26 cellular contexts compared by ENCODE assay signal in the genomic region with DNA sequence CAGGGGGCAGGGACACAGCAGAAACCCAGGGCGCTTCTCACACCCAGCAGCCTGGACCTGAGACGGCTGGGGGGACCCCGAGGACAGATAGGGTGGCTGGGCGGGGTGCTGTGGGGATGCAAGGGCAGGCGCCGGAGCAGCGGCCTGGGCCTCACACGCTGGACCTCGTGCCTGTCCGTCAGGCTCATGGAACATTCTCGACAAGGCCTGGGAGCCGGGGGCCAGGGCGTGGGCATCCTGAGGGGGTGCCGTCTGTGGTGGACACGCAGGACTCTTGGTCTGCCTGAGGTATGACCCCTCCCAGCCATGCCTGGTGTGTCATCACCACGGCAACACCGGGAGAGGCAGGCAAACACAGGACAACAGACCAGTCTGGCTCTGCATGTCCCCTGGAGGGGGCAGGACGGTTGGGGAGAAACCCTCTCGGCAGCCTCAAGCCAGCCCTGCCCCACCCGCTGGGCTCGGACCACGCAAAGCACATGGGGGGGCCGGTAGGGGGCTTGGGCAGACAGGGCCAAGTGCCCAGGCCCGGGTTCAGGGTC. TPM values are rescaled to one million over a fixed set of nuclear protein-coding genes. Genes with fewer than 3 reads are reported as not detected.
DNase-seq lines count a peak whose midpoint lies in the region; ATAC-seq, FAIRE-seq and TF ChIP-seq lines count a peak whose summit lies in the region.
"Had no signal": no experiment of that assay in that cellular context is flagged by ENCODE, and none has a peak within 500 bp of the region (broad histone marks: within the 10 kb centered on the region; RNA-seq: fewer than 3 reads in every experiment).

No MANE protein-coding gene starts in this region.

- FAIRE-seq in A549 (lab: Jason Lieb, UNC) (no peak), K562 (lab: Jason Lieb, UNC) (peak; percentile 19), pancreas (lab: Jason Lieb, UNC) (no peak)
- FAIRE-seq: HTR-8/SVneo, kidney had no signal

- no peaks in the 10 kb centered on the region for H3K4me1 ChIP-seq in A549
- H3K4me1 ChIP-seq in K562 (replicated peaks in 1 of 2; ENCODE audit: control insufficient read depth in 2 of 2, insufficient read depth in 2 of 2, low read length in 2 of 2), result no peaks in the 10 kb centered on the region
- no peaks in the 10 kb centered on the region for H3K4me1 ChIP-seq in right cardiac atrium (ENCODE audit: control insufficient read depth, insufficient read depth, low read length)
- no peaks in the 10 kb centered on the region for H3K4me1 ChIP-seq in pancreas
- H3K4me1 ChIP-seq: BLaER1, prostate gland, stomach, tibial artery had no signal

- H3K4me2 ChIP-seq in A549 (no peak overlapping the region), K562 (ENCODE audit: insufficient read depth, low read length) (no peak overlapping the region)
- H3K4me2 ChIP-seq: BLaER1, KMS-11 had no signal

- no TSS peak for BruUV-seq in K562 (replicated peaks; lab: Mats Ljungman, UMichigan)

- no peak overlapping the region for H2AFZ ChIP-seq in K562 (ENCODE audit: low read depth, low read length)

- CTCF ChIA-PET in A549 (lab: Yijun Ruan, JAX) (interaction anchor here (1.1 to 28.2 kb wide), 11 partner anchors 12 to 316 kb away, joined by 3 to 554 read pairs (median 5); no protein-coding TSS in a partner anchor), K562 (lab: Yijun Ruan, JAX; ENCODE audit: low intra/inter-chr PET ratio) (interaction anchor here (1.0 to 2.2 kb wide), 3 partner anchors 29 to 33 kb away, joined by 3 to 9 read pairs (median 7); a partner anchor contains a TSS)

- H3K27me3 ChIP-seq in K562 (ENCODE audit: control insufficient read depth in 2 of 2, insufficient read depth in 2 of 2, low read length in 2 of 2) (no peaks in the 10 kb centered on the region), right cardiac atrium (ENCODE audit: control insufficient read depth, insufficient read depth) (no peaks in the 10 kb centered on the region), pancreas (no peaks in the 10 kb centered on the region)
- H3K27me3 ChIP-seq: BLaER1, stomach, tibial artery had no signal

- no peaks in the 10 kb centered on the region for H4K20me1 ChIP-seq in K562 (replicated peaks; ENCODE audit: control insufficient read depth, insufficient read depth, low read length)
- H4K20me1 ChIP-seq: BLaER1 had no signal

- no peak for DNase-seq in A549 (ENCODE audit: low read depth in 1 of 2, low spot score in 1 of 2)
- no peak for DNase-seq in K562 (ENCODE audit: extremely low read depth in 1 of 4, low spot score in 3 of 4)
- DNase-seq in right cardiac atrium, result peak; percentile 12 to 47 (median 22)
- DNase-seq in pancreas, result peak in 2 of 6 donors; percentile 32 to 38
- DNase-seq in NCI-H82 (lab: John Stamatoyannopoulos, UW), result no peak
- DNase-seq in NCI-H2171 (lab: John Stamatoyannopoulos, UW), result no peak
- no peak for DNase-seq in HUDEP-2 (lab: John Stamatoyannopoulos, UW; ENCODE audit: unreplicated experiment in 76 of 76)
- DNase-seq: ACHN; activated CD4-positive, alpha-beta T cell treated with anti-CD3 and anti-CD28 coated beads, Interleukin-2, amount 10 ng/mL, durations not matched to agents 7 days and 5 days; activated naive CD4-positive, alpha-beta T cell treated with Interleukin-2 at 50 U/mL for 16 hours; activated T-cell treated with anti-CD3 and anti-CD28 coated beads, Interleukin-2, amount 50 U/mL, for 4 hours; DMS153; kidney; NCI-H1436; NCI-H774; stimulated activated CD4-positive, alpha-beta T cell treated with anti-CD3 and anti-CD28 coated beads, Interleukin-1b, Interleukin-23, amount 100 ng/mL, for 48 hours; stomach had no signal

- TF ChIP-seq RAD21 in A549 (conservative IDR thresholded peaks at IDR 0.05 in 1 of 2, IDR thresholded peaks at IDR 0.05 in 1 of 2) (no peak), K562 (CRISPR knock-in tag; conservative IDR thresholded peaks at IDR 0.05 in 1 of 2, IDR thresholded peaks at IDR 0.05 in 1 of 2) (no peak)

- POLR2A ChIA-PET in A549 (lab: Yijun Ruan, JAX) (no interaction called here), K562 (lab: Yijun Ruan, JAX) (interaction anchor here (0.6 kb wide), 3 partner anchors 260 to 1435 kb away, joined by 3 to 4 read pairs (median 3); no protein-coding TSS in a partner anchor)

- in situ Hi-C loops in K562 (cut with MboI), result no loop called here

- H3K4me3 ChIP-seq in A549, result no peak overlapping the region
- no peak overlapping the region for H3K4me3 ChIP-seq in K562
- H3K4me3 ChIP-seq in right cardiac atrium (ENCODE audit: low read length), result no peak overlapping the region
- H3K4me3 ChIP-seq in pancreas, result no peak overlapping the region
- H3K4me3 ChIP-seq: BLaER1, prostate gland, skin epidermis, stomach, tibial artery had no signal

- no peaks in the 10 kb centered on the region for H3K79me2 ChIP-seq in K562 (ENCODE audit: control insufficient read depth, insufficient read depth, low read length)

- intact Hi-C loops in K562 (cut with micrococcal nuclease) (no loop called here), right cardiac atrium (cut with DNase I) (no loop called here), pancreas (cut with DNase I) (no loop called here)

- H3K9ac ChIP-seq in K562 (ENCODE audit: insufficient read depth in 1 of 2, low read depth in 2 of 2, low read length in 2 of 2), result no peak overlapping the region
- H3K9ac ChIP-seq: BLaER1, KMS-11 had no signal

- H3K9me1 ChIP-seq in K562 (ENCODE audit: control insufficient read depth, insufficient read depth, low read length), result no peaks in the 10 kb centered on the region

- no peak overlapping the region for H3K27ac ChIP-seq in A549
- H3K27ac ChIP-seq in K562 (ENCODE audit: extremely low read depth, low read depth, low read length), result no peak overlapping the region
- H3K27ac ChIP-seq in right cardiac atrium (ENCODE audit: low read length), result no peak overlapping the region
- H3K27ac ChIP-seq in pancreas, result no peak overlapping the region
- H3K27ac ChIP-seq: BLaER1, KMS-11, prostate gland, skin epidermis, stomach, tibial artery had no signal

- TF ChIP-seq POLR2A in A549 (IDR thresholded peaks at IDR 0.05; ENCODE audit: low read length) (no peak), K562 (conservative IDR thresholded peaks at IDR 0.05) (no peak)

- ATAC-seq in A549, result peak; percentile 72 to 74; a peak in 5 of 6 replicates
- ATAC-seq in K562, result peak; percentile 71
- peak; percentile 61 to 82 for ATAC-seq in right cardiac atrium
- ATAC-seq in pancreas, result peak in 3 of 4 donors; percentile 33 to 59 (median 45)
- no peak for ATAC-seq in GM21515 (IDR thresholded peaks at IDR 0.05; ENCODE audit: unreplicated experiment)
- ATAC-seq: activated T-cell treated with anti-CD3 and anti-CD28 coated beads, Interleukin-2, amount 50 U/mL, for 4 hours had no signal

- TF ChIP-seq CTCF in A549 (IDR thresholded peaks at IDR 0.05) (no peak), K562 (IDR thresholded peaks at IDR 0.05 in 2 of 3, conservative IDR thresholded peaks at IDR 0.05 in 1 of 3; ENCODE audit: insufficient read depth in 2 of 3, low read depth in 1 of 3, low read length in 3 of 3) (no peak), pancreas (IDR thresholded peaks at IDR 0.05) (no peak)

- H3K36me3 ChIP-seq in K562 (ENCODE audit: control insufficient read depth, insufficient read depth, low read length) (no peaks in the 10 kb centered on the region), pancreas (no peaks in the 10 kb centered on the region)
- H3K36me3 ChIP-seq: BLaER1, prostate gland, stomach, tibial artery had no signal

- TF ChIP-seq EP300 in A549 (IDR thresholded peaks at IDR 0.05) (no peak), K562 (IDR thresholded peaks at IDR 0.05; ENCODE audit: low read length) (no peak)

- WGBS in A549 (ENCODE audit: missing lambda C conversion rate), result no CpG with 5 or more reads among the region's 24 CpGs
- no CpG with 5 or more reads among the region's 24 CpGs for WGBS in K562 (ENCODE audit: insufficient coverage, low coverage, missing lambda C conversion rate)
- 60% methylated on average over 4 of the region's 24 CpGs for WGBS in right cardiac atrium
- WGBS in pancreas, 2 donors, result 88% methylated on average over 4 of the region's 24 CpGs; no CpG with 5 or more reads in 1 of the 2 donors

- no peaks in the 10 kb centered on the region for H3K9me3 ChIP-seq in A549
- no peaks in the 10 kb centered on the region for H3K9me3 ChIP-seq in K562 (replicated peaks; ENCODE audit: control insufficient read depth, insufficient read depth, low read depth, low read length)
- H3K9me3 ChIP-seq in right cardiac atrium (ENCODE audit: control insufficient read depth, low read length), result no peaks in the 10 kb centered on the region
- no peaks in the 10 kb centered on the region for H3K9me3 ChIP-seq in pancreas
- H3K9me3 ChIP-seq: BLaER1, prostate gland, stomach, tibial artery had no signal

RNA-seq across cellular contexts. Expression of a gene that starts 21.4 kb away (rescaled TPM):
- 60.0 and 77.7 TPM in 2 replicates for polyA plus RNA-seq in A549 (2011; rRNA removed)
- polyA plus RNA-seq in A549 (2012; cell fraction: cytosol; rRNA removed), result 301 and 333 TPM in 2 replicates
- polyA plus RNA-seq in A549 (2012; cell fraction: nucleus; rRNA removed), result 233 and 242 TPM in 2 replicates
- 151 to 160 TPM (median 160 TPM) in 3 replicates for polyA plus RNA-seq in A549 (2017; fragmentation: RNase III; extraction: RNeasy Plus Mini Kit Qiagen cat#74134 plus additional on column Dnase treatment)
- 64.6 and 69.0 TPM in 2 replicates for polyA minus RNA-seq in A549 (2011; rRNA and poly(A)+ RNA removed)
- 26.8 and 80.9 TPM in 2 replicates for total RNA-seq in K562 (2011; cell fraction: chromatin; rRNA removed; ENCODE audit: low replicate concordance)
- 67.7 and 84.7 TPM in 2 replicates for total RNA-seq in K562 (2011; cell fraction: nucleolus; rRNA removed)
- 43.5 and 46.6 TPM in 2 replicates for total RNA-seq in K562 (2011; cell fraction: nucleoplasm; rRNA removed)
- total RNA-seq in K562 (2014; rRNA removed), result 109 and 128 TPM in 2 replicates
- total RNA-seq in K562 (2014; rRNA removed; fragmentation: Illumina TruSeq; extraction: Trizol), result 17.5 and 22.7 TPM in 2 replicates
- total RNA-seq in K562 (2015; rRNA removed; fragmentation: Illumina TruSeq; extraction: Trizol), result 46.2 and 53.3 TPM in 2 replicates
- total RNA-seq in K562 (2021), result 63.7 and 72.7 TPM in 2 replicates
- polyA plus RNA-seq in K562 (2011; rRNA removed), result 35.5 and 50.9 TPM in 2 replicates
- polyA plus RNA-seq in K562 (2011; cell fraction: cytosol; rRNA removed), result 131 and 155 TPM in 2 replicates
- polyA plus RNA-seq in K562 (2011; cell fraction: nucleus; rRNA removed), result 75.9 and 80.7 TPM in 2 replicates
- 44.3 and 53.3 TPM in 2 replicates for polyA plus RNA-seq in K562 (2012)
- 37.4 and 42.9 TPM in 2 replicates for polyA plus RNA-seq in K562 (2014; fragmentation: Illumina TruSeq; extraction: Trizol)
- polyA plus RNA-seq in K562 (2014; fragmentation: Nextera tagmentation; extraction: Ambion mirVana), result 1 to 10 TPM in 1 of 2 experiments, under 1 TPM in 1; 0.44 to 1.1 TPM
- 79.9 and 85.9 TPM in 2 replicates for polyA plus RNA-seq in K562 (2014; rRNA removed)
- 19.0 and 20.5 TPM in 2 replicates for polyA minus RNA-seq in K562 (2011; rRNA and poly(A)+ RNA removed)
- 40.8 and 45.4 TPM in 2 replicates for polyA minus RNA-seq in K562 (2011; cell fraction: cytosol; rRNA and poly(A)+ RNA removed)
- 53.0 and 70.8 TPM in 2 replicates for polyA minus RNA-seq in K562 (2011; cell fraction: nucleus; rRNA and poly(A)+ RNA removed)
- total RNA-seq in right cardiac atrium, result 100 to 1,000 TPM in 1 of 4 donors, 10 to 100 TPM in 3; 47.1 to 102 (median 74.8) TPM
- 108 TPM for polyA plus RNA-seq in right cardiac atrium
- total RNA-seq in pancreas, result 10 to 100 TPM; 16.7 to 58.1 (median 31.5) TPM
- polyA plus RNA-seq in pancreas, result 10 to 100 TPM; 79.3 to 92.1 TPM

RNA-seq across cellular contexts. Expression of a gene that starts 29.1 kb away (rescaled TPM):
- polyA plus RNA-seq in A549 (2011; rRNA removed), result 37.1 and 49.1 TPM in 2 replicates
- 42.8 and 50.1 TPM in 2 replicates for polyA plus RNA-seq in A549 (2012; cell fraction: cytosol; rRNA removed)
- polyA plus RNA-seq in A549 (2012; cell fraction: nucleus; rRNA removed), result 23.7 and 26.0 TPM in 2 replicates
- 16.6 to 22.5 TPM (median 19.2 TPM) in 3 replicates for polyA plus RNA-seq in A549 (2017; fragmentation: RNase III; extraction: RNeasy Plus Mini Kit Qiagen cat#74134 plus additional on column Dnase treatment)
- 53.9 and 62.8 TPM in 2 replicates for polyA minus RNA-seq in A549 (2011; rRNA and poly(A)+ RNA removed)
- total RNA-seq in K562 (2011; cell fraction: chromatin; rRNA removed; ENCODE audit: low replicate concordance), result 18.4 and 75.9 TPM in 2 replicates
- total RNA-seq in K562 (2011; cell fraction: nucleolus; rRNA removed), result 34.1 and 71.4 TPM in 2 replicates
- total RNA-seq in K562 (2011; cell fraction: nucleoplasm; rRNA removed), result 40.2 and 132 TPM in 2 replicates
- total RNA-seq in K562 (2014; rRNA removed), result 18.7 and 20.7 TPM in 2 replicates
- 4.0 and 5.8 TPM in 2 replicates for total RNA-seq in K562 (2014; rRNA removed; fragmentation: Illumina TruSeq; extraction: Trizol)
- total RNA-seq in K562 (2015; rRNA removed; fragmentation: Illumina TruSeq; extraction: Trizol), result 20.5 and 24.6 TPM in 2 replicates
- 10.0 and 15.6 TPM in 2 replicates for total RNA-seq in K562 (2021)
- 220 and 682 TPM in 2 replicates for polyA plus RNA-seq in K562 (2011; rRNA removed)
- polyA plus RNA-seq in K562 (2011; cell fraction: cytosol; rRNA removed), result 487 and 1,836 TPM in 2 replicates
- 124 and 550 TPM in 2 replicates for polyA plus RNA-seq in K562 (2011; cell fraction: nucleus; rRNA removed)
- polyA plus RNA-seq in K562 (2012), result 7.2 and 15.5 TPM in 2 replicates
- 15.7 and 19.7 TPM in 2 replicates for polyA plus RNA-seq in K562 (2014; fragmentation: Illumina TruSeq; extraction: Trizol)
- polyA plus RNA-seq in K562 (2014; fragmentation: Nextera tagmentation; extraction: Ambion mirVana), result under 1 TPM; 0.13 to 0.63 TPM
- 13.0 and 18.2 TPM in 2 replicates for polyA plus RNA-seq in K562 (2014; rRNA removed)
- 162 and 353 TPM in 2 replicates for polyA minus RNA-seq in K562 (2011; rRNA and poly(A)+ RNA removed)
- polyA minus RNA-seq in K562 (2011; cell fraction: cytosol; rRNA and poly(A)+ RNA removed), result 373 and 514 TPM in 2 replicates
- polyA minus RNA-seq in K562 (2011; cell fraction: nucleus; rRNA and poly(A)+ RNA removed), result 32.9 and 61.7 TPM in 2 replicates
- 100 to 1,000 TPM; 279 to 500 (median 401) TPM for total RNA-seq in right cardiac atrium
- 813 TPM for polyA plus RNA-seq in right cardiac atrium
- 100 to 1,000 TPM in 5 of 6 donors, 10 to 100 TPM in 1; 69.5 to 532 (median 190) TPM for total RNA-seq in pancreas
- 100 to 1,000 TPM; 809 to 814 TPM for polyA plus RNA-seq in pancreas
- total RNA-seq: activated CD4-positive, alpha-beta T cell treated with anti-CD3 and anti-CD28 coated beads, Interleukin-2, amount 10 ng/mL, durations not matched to agents 7 days and 5 days had no signal

RNA-seq across cellular contexts. Expression of a gene that starts 49.0 kb away (rescaled TPM):
- polyA plus RNA-seq in A549 (2011; rRNA removed) (not detected in 2 replicates), A549 (2017; fragmentation: RNase III; extraction: RNeasy Plus Mini Kit Qiagen cat#74134 plus additional on column Dnase treatment) (0.15 TPM in 1 of 3 replicates, not detected in the others), K562 (2011; rRNA removed) (0.10 TPM in 1 of 2 replicates, not detected in the other), K562 (2014; fragmentation: Illumina TruSeq; extraction: Trizol) (not detected in 2 replicates), K562 (2014; fragmentation: Nextera tagmentation; extraction: Ambion mirVana) (not detected), K562 (2014; rRNA removed) (not detected in 2 replicates), right cardiac atrium (63.1 TPM), pancreas (1 to 10 TPM; 3.1 to 6.6 TPM)
- polyA plus RNA-seq in A549 (2012; cell fraction: cytosol; rRNA removed), result 0.07 TPM in 1 of 2 replicates, not detected in the other
- not detected in 2 replicates for polyA plus RNA-seq in A549 (2012; cell fraction: nucleus; rRNA removed)
- not detected in 2 replicates for polyA minus RNA-seq in A549 (2011; rRNA and poly(A)+ RNA removed)
- not detected in 2 replicates for total RNA-seq in K562 (2011; cell fraction: chromatin; rRNA removed; ENCODE audit: low replicate concordance)
- not detected in 2 replicates for total RNA-seq in K562 (2011; cell fraction: nucleolus; rRNA removed)
- total RNA-seq in K562 (2011; cell fraction: nucleoplasm; rRNA removed), result not detected in 2 replicates
- total RNA-seq in K562 (2014; rRNA removed) (not detected in 2 replicates), K562 (2014; rRNA removed; fragmentation: Illumina TruSeq; extraction: Trizol) (not detected in 2 replicates), K562 (2015; rRNA removed; fragmentation: Illumina TruSeq; extraction: Trizol) (not detected in 2 replicates), K562 (2021) (not detected in 2 replicates), right cardiac atrium (10 to 100 TPM in 3 of 4 donors, 1 to 10 TPM in 1; 9.0 to 58.7 (median 34.1) TPM), pancreas (1 to 10 TPM in 2 of 6 donors, under 1 TPM in 4; 0.24 to 2.0 (median 0.70) TPM)
- not detected in 2 replicates for polyA plus RNA-seq in K562 (2011; cell fraction: cytosol; rRNA removed)
- 0.41 and 0.70 TPM in 2 replicates for polyA plus RNA-seq in K562 (2011; cell fraction: nucleus; rRNA removed)
- not detected in 2 replicates for polyA plus RNA-seq in K562 (2012)
- not detected in 2 replicates for polyA minus RNA-seq in K562 (2011; rRNA and poly(A)+ RNA removed)
- not detected in 2 replicates for polyA minus RNA-seq in K562 (2011; cell fraction: cytosol; rRNA and poly(A)+ RNA removed)
- not detected in 2 replicates for polyA minus RNA-seq in K562 (2011; cell fraction: nucleus; rRNA and poly(A)+ RNA removed)
- total RNA-seq: activated T-cell treated with anti-CD3 and anti-CD28 coated beads, Interleukin-2, amount 50 U/mL, for 4 hours; fibroblast of lung; glomerular endothelial cell had no signal
- polyA plus RNA-seq: fibroblast of lung had no signal

Comparison
In these comparisons a context has a peak if more than half of its experiments do, and no peak if none do; other contexts are left out.
1. DNase-seq: peak in right cardiac atrium (3 of 3); none in A549 (0 of 2), K562 (0 of 4), NCI-H82 (single experiment), NCI-H2171 (single experiment) and HUDEP-2 (0 of 76).